Comparison of ENCODE assay signal across 13 cellular contexts in the genomic region with DNA sequence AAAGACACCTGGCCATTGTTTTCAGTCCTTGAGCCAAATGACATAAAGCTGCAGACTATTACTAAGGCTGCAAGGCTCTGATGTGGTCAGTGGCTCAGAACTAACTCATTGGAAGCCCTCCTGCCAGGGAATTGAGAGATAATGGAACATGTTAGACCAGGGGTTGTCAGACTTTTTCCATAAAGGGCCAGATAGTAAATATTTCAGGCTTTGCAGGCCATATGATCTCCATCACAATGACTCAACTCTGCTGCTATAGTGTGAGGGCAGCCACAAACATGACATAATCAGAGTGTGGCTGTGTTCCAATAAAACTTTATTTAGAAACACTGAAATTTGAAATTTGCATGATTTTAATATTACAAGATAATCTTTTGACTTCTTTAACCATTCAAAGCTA.
DNase-seq lines count a peak whose midpoint lies in the region; ATAC-seq, FAIRE-seq and TF ChIP-seq lines count a peak whose summit lies in the region.
"Had no signal": no experiment of that assay in that cellular context is flagged by ENCODE, and none has a peak within 500 bp of the region (broad histone marks: within the 10 kb centered on the region; RNA-seq: fewer than 3 reads in every experiment).

No MANE protein-coding gene starts in this region.

- H3K27ac ChIP-seq in mammary epithelial cell (ENCODE audit: insufficient read depth, low read depth, low read length) (no peak overlapping the region), fibroblast of lung (ENCODE audit: insufficient read depth, low read length) (no peak overlapping the region), thyroid gland (no peak overlapping the region)

- no peak for TF ChIP-seq POLR2A in thyroid gland (IDR thresholded peaks at IDR 0.05)

- H2AFZ ChIP-seq in mammary epithelial cell (ENCODE audit: low read depth, low read length) (no peak overlapping the region), fibroblast of lung (ENCODE audit: low read length) (no peak overlapping the region)

- peaks cover 21% of the 10 kb centered on the region for H3K4me1 ChIP-seq in mammary epithelial cell (ENCODE audit: insufficient read depth, low read length)
- H3K4me1 ChIP-seq in fibroblast of lung (ENCODE audit: control insufficient read depth, extremely low read depth, insufficient read depth, low read length) = peaks cover 17% of the 10 kb centered on the region
- H3K4me1 ChIP-seq in thyroid gland = no peaks in the 10 kb centered on the region

- in situ Hi-C loops in mammary epithelial cell (cut with MboI; ENCODE audit: low sequenced_read_pairs in 2 of 2) = no loop called here

- H3K9me3 Mint-ChIP-seq in MCF 10A (ENCODE audit: unreplicated experiment) = no peaks in the 10 kb centered on the region

- no peaks in the 10 kb centered on the region for H3K36me3 ChIP-seq in mammary epithelial cell (ENCODE audit: insufficient read depth, low read length)
- H3K36me3 ChIP-seq in fibroblast of lung (ENCODE audit: control insufficient read depth, insufficient read depth, low read length) = no peaks in the 10 kb centered on the region
- H3K36me3 ChIP-seq in thyroid gland = no peaks in the 10 kb centered on the region

- POLR2A ChIA-PET in MCF 10A (lab: Yijun Ruan, JAX) = no interaction called here

- CTCF ChIA-PET in mammary epithelial cell (lab: Charles Lee; ENCODE audit: low non-redundant PET) = no interaction called here
- CTCF ChIA-PET in MCF 10A (lab: Yijun Ruan, JAX) = no interaction called here

- H3K27me3 ChIP-seq in mammary epithelial cell (ENCODE audit: insufficient read depth, low read length) = no peaks in the 10 kb centered on the region
- H3K27me3 ChIP-seq in fibroblast of lung (ENCODE audit: control insufficient read depth, insufficient read depth, low read length) = no peaks in the 10 kb centered on the region
- no peaks in the 10 kb centered on the region for H3K27me3 ChIP-seq in thyroid gland

- H3K36me3 Mint-ChIP-seq in MCF 10A (ENCODE audit: insufficient read depth, unreplicated experiment) = no peaks in the 10 kb centered on the region

- H3K4me2 ChIP-seq in mammary epithelial cell (ENCODE audit: insufficient read depth, low read depth, low read length) (no peak overlapping the region), fibroblast of lung (ENCODE audit: extremely low read depth, insufficient read depth, low read length) (no peak overlapping the region)

- intact Hi-C loops in mammary epithelial cell (cut with micrococcal nuclease) (no loop called here), MCF 10A (cut with micrococcal nuclease) (loop anchor here (10.0 kb wide), 1 partner anchor 66 kb away; no protein-coding TSS in a partner anchor), thyroid gland (cut with DNase I) (no loop called here)

- H3K9ac ChIP-seq in mammary epithelial cell (ENCODE audit: insufficient read depth, low read length) = no peak overlapping the region
- no peak overlapping the region for H3K9ac ChIP-seq in fibroblast of lung (ENCODE audit: insufficient read depth, low read length)

- no peak overlapping the region for H3K4me3 Mint-ChIP-seq in MCF 10A (ENCODE audit: unreplicated experiment)
- H3K4me3 Mint-ChIP-seq: type B pancreatic cell had no signal

- no peaks in the 10 kb centered on the region for H3K79me2 ChIP-seq in mammary epithelial cell (ENCODE audit: insufficient read depth, low read length)
- H3K79me2 ChIP-seq in fibroblast of lung (ENCODE audit: control insufficient read depth, insufficient read depth, low read length) = no peaks in the 10 kb centered on the region

- H3K9me3 ChIP-seq in mammary epithelial cell (replicated peaks; ENCODE audit: insufficient read depth, low read length) (peaks cover 11% of the 10 kb centered on the region), fibroblast of lung (ENCODE audit: control insufficient read depth, insufficient read depth, low read depth, low read length) (no peaks in the 10 kb centered on the region), thyroid gland (no peaks in the 10 kb centered on the region)

- H3K4me1 Mint-ChIP-seq in MCF 10A (ENCODE audit: insufficient read depth, unreplicated experiment) = peaks cover 17% of the 10 kb centered on the region

- H4K20me1 ChIP-seq in mammary epithelial cell (ENCODE audit: insufficient read depth, low read length) (no peaks in the 10 kb centered on the region), fibroblast of lung (ENCODE audit: control insufficient read depth, extremely low read depth, insufficient read depth, low read length) (no peaks in the 10 kb centered on the region)

- dilution Hi-C loops in mammary epithelial cell (cut with HindIII; ENCODE audit: low sequenced_read_pairs) = no loop called here

- H3K27ac Mint-ChIP-seq in MCF 10A (ENCODE audit: low read depth, unreplicated experiment) = no peak overlapping the region
- H3K27ac Mint-ChIP-seq: type B pancreatic cell had no signal

- TF ChIP-seq CTCF in mammary epithelial cell (conservative IDR thresholded peaks at IDR 0.05 in 1 of 2, IDR thresholded peaks at IDR 0.05 in 1 of 2; ENCODE audit: extremely low read depth in 1 of 2, insufficient read depth in 1 of 2, low read depth in 1 of 2, low read length in 2 of 2) (no peak), MCF 10A (IDR thresholded peaks at IDR 0.05; ENCODE audit: unreplicated experiment) (no peak), fibroblast of lung (conservative IDR thresholded peaks at IDR 0.05 in 1 of 2, IDR thresholded peaks at IDR 0.05 in 1 of 2; ENCODE audit: low read depth in 1 of 2, low read length in 2 of 2) (no peak), thyroid gland (IDR thresholded peaks at IDR 0.05) (no peak)

- ATAC-seq in HG02870 (IDR thresholded peaks at IDR 0.05; ENCODE audit: unreplicated experiment) = no peak

- BruUV-seq in mammary epithelial cell (replicated peaks; lab: Mats Ljungman, UMichigan) = no TSS peak
- no TSS peak for BruUV-seq in MCF 10A (replicated peaks; lab: Mats Ljungman, UMichigan)

- FAIRE-seq in urothelium cell line (lab: Jason Lieb, UNC) = no peak
- FAIRE-seq: GM12891 had no signal

- peak; percentile 92 for DNase-seq in mammary epithelial cell
- DNase-seq in MCF 10A (ENCODE audit: unreplicated experiment) = no peak
- peak; percentile 90 for DNase-seq in RPMI7951 (ENCODE audit: low read depth)
- peak; percentile 88 to 99 for DNase-seq in fibroblast of lung (ENCODE audit: low read depth in 2 of 2)
- DNase-seq in urothelium cell line (ENCODE audit: low spot score) = peak; percentile 78
- DNase-seq in thyroid gland = no peak
- DNase-seq in activated T-cell treated with anti-CD3 and anti-CD28 coated beads, Interleukin-2, amount 50 U/mL, for 48 hours = no peak
- DNase-seq: activated T-cell treated with anti-CD3 and anti-CD28 coated beads for 4 hours, amygdala, psoas muscle had no signal

- no peaks in the 10 kb centered on the region for H3K27me3 Mint-ChIP-seq in MCF 10A (ENCODE audit: insufficient read depth, unreplicated experiment)
- H3K27me3 Mint-ChIP-seq: type B pancreatic cell had no signal

- no peak overlapping the region for H3K4me3 ChIP-seq in mammary epithelial cell (replicated peaks in 1 of 3; ENCODE audit: insufficient read depth in 1 of 3, low read depth in 2 of 3, low read length in 3 of 3)
- H3K4me3 ChIP-seq in fibroblast of lung (replicated peaks in 1 of 4; ENCODE audit: control extremely low read depth in 1 of 4, insufficient read depth in 1 of 4, low read depth in 3 of 4, low read length in 4 of 4) = no peak overlapping the region
- no peak overlapping the region for H3K4me3 ChIP-seq in thyroid gland (replicated peaks in 1 of 3)
- H3K4me3 ChIP-seq: psoas muscle had no signal

Comparison
In these comparisons a context has a peak if more than half of its experiments do, and no peak if none do; other contexts are left out.
1. DNase-seq: peak in mammary epithelial cell (single experiment), RPMI7951 (single experiment), fibroblast of lung (2 of 2) and urothelium cell line (single experiment); none in MCF 10A (single experiment), thyroid gland (0 of 2) and activated T-cell treated with anti-CD3 and anti-CD28 coated beads, Interleukin-2, amount 50 U/mL, for 48 hours (0 of 2).